8 cellular contexts compared by ENCODE assay signal in the genomic region with DNA sequence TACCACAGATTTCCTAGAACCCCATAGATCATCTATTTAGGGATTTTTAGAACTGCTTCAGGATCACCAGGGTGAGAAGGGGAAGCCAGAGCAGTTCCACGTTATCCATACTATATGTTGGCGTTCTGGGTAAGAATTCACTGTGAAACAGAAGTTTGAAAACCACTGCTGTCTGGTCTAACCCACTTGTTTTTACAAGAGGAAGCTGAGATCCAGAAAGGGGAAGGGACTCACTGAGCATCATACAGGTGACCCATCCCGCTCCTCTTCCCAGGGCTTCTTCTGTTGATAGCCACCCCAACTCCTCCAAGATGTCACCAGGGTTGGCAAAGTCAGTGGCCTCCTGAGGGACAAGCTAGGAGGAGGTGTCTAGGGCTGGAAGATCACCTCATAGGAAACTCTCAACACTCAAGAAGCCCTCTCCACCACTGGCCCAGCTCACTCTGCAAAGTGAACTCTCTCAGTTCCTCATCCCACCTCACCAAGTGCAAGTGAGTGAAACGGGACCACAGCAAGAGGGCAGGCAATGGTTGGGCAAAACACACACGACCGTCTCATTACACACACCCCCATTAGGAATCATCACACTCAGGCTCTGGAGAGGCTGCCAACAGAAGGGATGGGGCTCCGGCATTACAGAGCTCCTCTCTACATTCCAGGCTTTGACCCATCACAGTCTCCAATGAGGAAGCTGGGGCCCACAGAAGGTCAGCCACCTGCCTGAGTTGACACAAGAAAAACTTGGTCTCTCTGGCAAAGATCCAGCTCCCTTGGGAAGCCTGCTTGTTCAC. TPM values are rescaled to one million over a fixed set of nuclear protein-coding genes. Genes with fewer than 3 reads are reported as not detected.
DNase-seq lines count a peak whose midpoint lies in the region; ATAC-seq and TF ChIP-seq lines count a peak whose summit lies in the region.

No MANE protein-coding gene starts in this region.

- peak overlapping the region in 2 of 5 donors; percentile 22 to 26 for H3K27ac ChIP-seq in stomach

- no peak for TF ChIP-seq CTCF in stomach (IDR thresholded peaks at IDR 0.05)

- 73 to 88% (median 83%) methylated on average over 6 to 7 of the region's 7 CpGs for WGBS in stomach, 5 donors

- peaks cover 2% of the 10 kb centered on the region for H3K36me3 Mint-ChIP-seq in activated CD8-positive, alpha-beta memory T cell treated with anti-CD3 and anti-CD28 coated beads, Interleukin-2, amount 10 ng/mL, durations not matched to agents 7 days and 5 days

- H3K4me1 Mint-ChIP-seq in activated CD8-positive, alpha-beta memory T cell treated with anti-CD3 and anti-CD28 coated beads, Interleukin-2, amount 10 ng/mL, durations not matched to agents 7 days and 5 days = peaks cover 17% of the 10 kb centered on the region

- no peaks in the 10 kb centered on the region for H3K9me3 Mint-ChIP-seq in activated CD8-positive, alpha-beta memory T cell treated with anti-CD3 and anti-CD28 coated beads, Interleukin-2, amount 10 ng/mL, durations not matched to agents 7 days and 5 days (ENCODE audit: low read depth)

- peak overlapping the region in 3 of 4 donors; percentile 5 to 78 (median 58) for H3K4me3 ChIP-seq in stomach

- H3K4me3 Mint-ChIP-seq in activated CD8-positive, alpha-beta memory T cell treated with anti-CD3 and anti-CD28 coated beads, Interleukin-2, amount 10 ng/mL, durations not matched to agents 7 days and 5 days = peak overlapping the region; percentile 67

- no peaks in the 10 kb centered on the region for H3K9me3 ChIP-seq in stomach

- H3K36me3 ChIP-seq in stomach = peaks cover 0 to 6% (median 1%) of the 10 kb centered on the region in 4 donors

- no peak for TF ChIP-seq EP300 in stomach (IDR thresholded peaks at IDR 0.05)

- TF ChIP-seq POLR2A in stomach (IDR thresholded peaks at IDR 0.05) = no peak

- H3K27ac Mint-ChIP-seq in activated CD8-positive, alpha-beta memory T cell treated with anti-CD3 and anti-CD28 coated beads, Interleukin-2, amount 10 ng/mL, durations not matched to agents 7 days and 5 days = no peak overlapping the region

- no peak for DNase-seq in activated CD8-positive, alpha-beta memory T cell treated with anti-CD3 and anti-CD28 coated beads, Interleukin-2, amount 10 ng/mL, durations not matched to agents 7 days and 5 days
- no peak for DNase-seq in activated CD8-positive, alpha-beta memory T cell treated with anti-CD3 and anti-CD28 coated beads, Interleukin-2, amount 50 U/mL, for 4 hours
- DNase-seq in dermis microvascular lymphatic vessel endothelial cell (ENCODE audit: low read depth in 2 of 2) (peak; percentile 15 to 25), stomach (peak; percentile 31), DMS79 treated with DMSO at 0.1 percent for 48 hours (lab: John Stamatoyannopoulos, UW) (no peak), midbrain (lab: John Stamatoyannopoulos, UW) (no peak)
- no peak for DNase-seq in activated T-cell treated with anti-CD3 and anti-CD28 coated beads, Interleukin-2, amount 50 U/mL, for 1 hour

- CTCF ChIA-PET in activated CD8-positive, alpha-beta memory T cell treated with anti-CD3 and anti-CD28 coated beads, Interleukin-2, amount 10 ng/mL, durations not matched to agents 7 days and 5 days (lab: Charles Lee) = interaction anchor here (0.6 to 6.3 kb wide), 12 partner anchors 11 to 435 kb away, joined by 3 to 53 read pairs (median 14); no protein-coding TSS in a partner anchor

- intact Hi-C loops in stomach (cut with DNase I; ENCODE audit: low total_unique reads) = loop anchor here (5.0 kb wide), 1 partner anchor 97 kb away; no protein-coding TSS in a partner anchor

- peaks cover 15 to 39% (median 24%) of the 10 kb centered on the region in 4 donors for H3K4me1 ChIP-seq in stomach

- peaks cover 23% of the 10 kb centered on the region for H3K27me3 Mint-ChIP-seq in activated CD8-positive, alpha-beta memory T cell treated with anti-CD3 and anti-CD28 coated beads, Interleukin-2, amount 10 ng/mL, durations not matched to agents 7 days and 5 days

- H3K27me3 ChIP-seq in stomach = peaks cover 0 to 5% (median 0%) of the 10 kb centered on the region in 3 donors

- ATAC-seq in activated CD8-positive, alpha-beta memory T cell treated with anti-CD3 and anti-CD28 coated beads, Interleukin-2, amount 10 ng/mL, durations not matched to agents 7 days and 5 days = no peak
- ATAC-seq in HG03175 (IDR thresholded peaks at IDR 0.05; ENCODE audit: unreplicated experiment) = peak; percentile 67

RNA-seq across cellular contexts. Expression of a gene that starts 1.8 kb away (rescaled TPM):
- 10 to 100 TPM; 14.1 to 15.0 TPM for total RNA-seq in activated CD8-positive, alpha-beta memory T cell treated with anti-CD3 and anti-CD28 coated beads, Interleukin-2, amount 10 ng/mL, durations not matched to agents 7 days and 5 days
- total RNA-seq in dermis microvascular lymphatic vessel endothelial cell (7.4 and 10.9 TPM in 2 replicates), stomach (100 to 1,000 TPM in 1 of 5 donors, 10 to 100 TPM in 3, 1 to 10 TPM in 1; 9.0 to 178 (median 16.8) TPM)
- 10 to 100 TPM in 1 of 3 donors, 1 to 10 TPM in 2; 5.2 to 29.3 (median 5.3) TPM for polyA plus RNA-seq in stomach

RNA-seq across cellular contexts. Expression of a gene that starts 49.1 kb away (rescaled TPM):
- 10 to 100 TPM; 66.4 to 80.2 TPM for total RNA-seq in activated CD8-positive, alpha-beta memory T cell treated with anti-CD3 and anti-CD28 coated beads, Interleukin-2, amount 10 ng/mL, durations not matched to agents 7 days and 5 days
- total RNA-seq in dermis microvascular lymphatic vessel endothelial cell (29.2 and 44.4 TPM in 2 replicates), stomach (100 to 1,000 TPM in 3 of 5 donors, 10 to 100 TPM in 2; 27.2 to 425 (median 107) TPM)
- 100 to 1,000 TPM in 2 of 3 donors, 10 to 100 TPM in 1; 58.8 to 158 (median 155) TPM for polyA plus RNA-seq in stomach

RNA-seq across cellular contexts. Expression of a gene that starts 51.3 kb away (rescaled TPM):
- total RNA-seq in activated CD8-positive, alpha-beta memory T cell treated with anti-CD3 and anti-CD28 coated beads, Interleukin-2, amount 10 ng/mL, durations not matched to agents 7 days and 5 days = 100 to 1,000 TPM; 108 to 114 TPM
- total RNA-seq in dermis microvascular lymphatic vessel endothelial cell (33.4 and 47.5 TPM in 2 replicates), stomach (100 to 1,000 TPM in 1 of 5 donors, 10 to 100 TPM in 4; 61.2 to 119 (median 64.8) TPM)
- polyA plus RNA-seq in stomach = 10 to 100 TPM; 38.8 to 62.3 (median 57.5) TPM

Comparison
In these comparisons a context has a peak if more than half of its experiments do, and no peak if none do; other contexts are left out.
1. DNase-seq: peak in dermis microvascular lymphatic vessel endothelial cell (2 of 2) and stomach (single experiment); none in activated CD8-positive, alpha-beta memory T cell treated with anti-CD3 and anti-CD28 coated beads, Interleukin-2, amount 10 ng/mL, durations not matched to agents 7 days and 5 days (single experiment), activated CD8-positive, alpha-beta memory T cell treated with anti-CD3 and anti-CD28 coated beads, Interleukin-2, amount 50 U/mL, for 4 hours (single experiment), DMS79 treated with DMSO at 0.1 percent for 48 hours (single experiment), midbrain (single experiment) and activated T-cell treated with anti-CD3 and anti-CD28 coated beads, Interleukin-2, amount 50 U/mL, for 1 hour (single experiment).